In the genomic region with DNA sequence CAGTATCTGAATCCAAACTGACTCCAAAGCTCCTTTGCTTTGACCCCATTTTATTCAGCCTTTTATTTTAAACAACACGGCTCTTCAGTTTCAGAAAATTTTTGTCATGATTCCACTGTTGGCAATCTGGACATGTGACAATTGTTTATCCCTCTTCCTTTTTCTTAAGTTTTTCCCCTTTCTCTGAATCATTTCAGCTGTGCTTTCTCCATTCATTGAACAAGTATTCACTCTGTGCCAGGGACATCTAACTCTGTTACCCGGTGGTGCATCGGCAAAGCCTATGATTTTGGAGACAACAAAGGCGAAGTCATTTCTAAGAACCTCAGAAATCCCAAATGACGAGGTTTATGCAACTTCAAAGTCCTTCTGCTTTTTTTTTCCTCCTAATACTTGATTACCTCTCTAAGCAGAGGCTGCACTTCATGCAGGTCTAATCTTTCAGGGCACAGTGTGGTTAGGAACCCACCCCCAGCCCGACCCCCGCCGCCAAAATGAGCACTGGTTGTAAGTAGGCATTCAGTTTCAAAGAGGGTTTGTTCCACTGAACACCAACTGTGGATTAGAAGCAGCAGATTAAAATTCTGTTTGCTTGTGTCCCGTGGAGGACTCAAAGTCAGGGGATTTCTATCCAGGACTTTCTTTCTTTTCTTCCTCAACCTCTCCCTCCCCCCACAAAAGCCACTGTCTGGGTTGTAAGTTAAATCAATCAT, we compare ENCODE assay signal across 15 cellular contexts. TPM values are rescaled to one million over a fixed set of nuclear protein-coding genes. Genes with fewer than 3 reads are reported as not detected.
"Had no signal": no experiment of that assay in that cellular context is flagged by ENCODE, and none has a peak within 500 bp of the region (broad histone marks: within the 10 kb centered on the region; RNA-seq: fewer than 3 reads in every experiment).

No MANE protein-coding gene starts in this region.

- H3K4me1 ChIP-seq: left lung, right lobe of liver had no signal

- DNase-seq: activated CD4-positive, alpha-beta T cell treated with anti-CD3 and anti-CD28 coated beads, Interleukin-2, amount 10 ng/mL, durations not matched to agents 7 days and 5 days; effector memory CD8-positive, alpha-beta T cell; erythroblast; kidney; left lung; naive thymus-derived CD8-positive, alpha-beta T cell; right lobe of liver; stimulated activated CD4-positive, alpha-beta T cell treated with anti-CD3 and anti-CD28 coated beads, Interleukin-1b, Interleukin-23, amount 100 ng/mL, for 48 hours had no signal

- H3K4me1 Mint-ChIP-seq: activated CD4-positive, alpha-beta T cell treated with anti-CD3 and anti-CD28 coated beads, Interleukin-2, amount 10 ng/mL, durations not matched to agents 7 days and 5 days; memory B cell; naive thymus-derived CD8-positive, alpha-beta T cell had no signal

- H3K27ac ChIP-seq: cardiac muscle cell, hepatocyte, left lung, right lobe of liver, SK-N-MC had no signal

- H3K27me3 ChIP-seq: hepatocyte, left lung, right lobe of liver had no signal

- H3K4me3 Mint-ChIP-seq: activated CD4-positive, alpha-beta T cell treated with anti-CD3 and anti-CD28 coated beads, Interleukin-2, amount 10 ng/mL, durations not matched to agents 7 days and 5 days; activated T-helper 1 cell treated with anti-CD3 and anti-CD28 coated beads, Interleukin-12 subunit alpha, Interleukin-12 subunit beta, Interleukin-2, Interleukin-4 antibody, amounts not matched to agents 30 ng/mL and 10 ng/mL and 1 ng/mL, durations not matched to agents 14 hours and 24 hours and 36 hours; effector memory CD8-positive, alpha-beta T cell; memory B cell; naive thymus-derived CD8-positive, alpha-beta T cell had no signal

- H3K9me3 Mint-ChIP-seq: activated CD4-positive, alpha-beta T cell treated with anti-CD3 and anti-CD28 coated beads, Interleukin-2, amount 10 ng/mL, durations not matched to agents 7 days and 5 days; activated T-helper 1 cell treated with anti-CD3 and anti-CD28 coated beads, Interleukin-12 subunit alpha, Interleukin-12 subunit beta, Interleukin-2, Interleukin-4 antibody, amounts not matched to agents 30 ng/mL and 10 ng/mL and 1 ng/mL, durations not matched to agents 14 hours and 24 hours and 36 hours had no signal

- H3K36me3 Mint-ChIP-seq: memory B cell; naive thymus-derived CD8-positive, alpha-beta T cell had no signal

- H3K9me3 ChIP-seq: left lung, right lobe of liver had no signal

- H3K27ac Mint-ChIP-seq: activated CD4-positive, alpha-beta T cell treated with anti-CD3 and anti-CD28 coated beads, Interleukin-2, amount 10 ng/mL, durations not matched to agents 7 days and 5 days; activated T-helper 1 cell treated with anti-CD3 and anti-CD28 coated beads, Interleukin-12 subunit alpha, Interleukin-12 subunit beta, Interleukin-2, Interleukin-4 antibody, amounts not matched to agents 30 ng/mL and 10 ng/mL and 1 ng/mL, durations not matched to agents 14 hours and 24 hours and 36 hours; effector memory CD8-positive, alpha-beta T cell; memory B cell; naive thymus-derived CD8-positive, alpha-beta T cell; progenitor cell of endocrine pancreas had no signal

- ATAC-seq: effector memory CD8-positive, alpha-beta T cell; left lung; naive thymus-derived CD8-positive, alpha-beta T cell; right lobe of liver had no signal

- H3K4me3 ChIP-seq: cardiac muscle cell, hepatocyte, left lung, right lobe of liver, SK-N-MC had no signal

- H3K27me3 Mint-ChIP-seq: activated CD4-positive, alpha-beta T cell treated with anti-CD3 and anti-CD28 coated beads, Interleukin-2, amount 10 ng/mL, durations not matched to agents 7 days and 5 days; effector memory CD8-positive, alpha-beta T cell; memory B cell had no signal

- H3K36me3 ChIP-seq: cardiac muscle cell, left lung, right lobe of liver had no signal

RNA-seq across cellular contexts. Expression of a gene that starts 18.6 kb away (rescaled TPM):
- total RNA-seq: activated CD4-positive, alpha-beta T cell treated with anti-CD3 and anti-CD28 coated beads, Interleukin-2, amount 10 ng/mL, durations not matched to agents 7 days and 5 days; activated CD8-positive, alpha-beta memory T cell treated with anti-CD3 and anti-CD28 coated beads for 36 hours; activated T-helper 1 cell treated with anti-CD3 and anti-CD28 coated beads, Interleukin-12 subunit alpha, Interleukin-12 subunit beta, Interleukin-2, Interleukin-4 antibody, amounts not matched to agents 30 ng/mL and 10 ng/mL and 1 ng/mL, durations not matched to agents 14 hours and 24 hours and 36 hours; naive thymus-derived CD8-positive, alpha-beta T cell had no signal
